In genomic region chr2:27453968-27454367, GRCh38 we compare ENCODE assay signal across 27 cellular contexts. TPM values are rescaled to one million over a fixed set of nuclear protein-coding genes. Genes with fewer than 3 reads are reported as not detected.
"Had no signal": no experiment of that assay in that cellular context is flagged by ENCODE, and none has a peak within 500 bp of the region (broad histone marks: within the 10 kb centered on the region; RNA-seq: fewer than 3 reads in every experiment).

No MANE protein-coding gene starts in this region.

- H3K4me3 ChIP-seq: colonic mucosa, dorsolateral prefrontal cortex, esophagus muscularis mucosa, gastrocnemius medialis, ovary, psoas muscle, right atrium auricular region, tibial artery had no signal

- H3K4me1 ChIP-seq: colonic mucosa, esophagus muscularis mucosa, gastrocnemius medialis, psoas muscle, right atrium auricular region, tibial artery had no signal

- ATAC-seq: activated CD8-positive, alpha-beta T cell treated with anti-CD3 and anti-CD28 coated beads, Interleukin-2, amount 10 ng/mL, durations not matched to agents 7 days and 5 days; effector memory CD8-positive, alpha-beta T cell; gastrocnemius medialis; left ventricle myocardium superior; natural killer cell; psoas muscle; stimulated activated naive CD8-positive, alpha-beta T cell treated with anti-CD3 and anti-CD28 coated beads, Interleukin-15, Interleukin-2, amounts not matched to agents 100 U/mL and 50 U/mL, for 24 hours; T-cell had no signal

- H3K27me3 ChIP-seq: colonic mucosa, dorsolateral prefrontal cortex, esophagus muscularis mucosa, gastrocnemius medialis, ovary, right atrium auricular region, tibial artery had no signal

- H3K27ac ChIP-seq: colonic mucosa, dorsolateral prefrontal cortex, esophagus muscularis mucosa, gastrocnemius medialis, ovary, psoas muscle, right atrium auricular region, tibial artery, VCaP had no signal

- H3K9me3 ChIP-seq: colonic mucosa, esophagus muscularis mucosa, gastrocnemius medialis, ovary, psoas muscle, right atrium auricular region, tibial artery had no signal

- DNase-seq: activated CD4-positive, alpha-beta T cell treated with anti-CD3 and anti-CD28 coated beads for 1 hour; activated CD4-positive, alpha-beta T cell treated with anti-CD3 and anti-CD28 coated beads, Interleukin-2, amount 50 U/mL, for 1 hour; activated CD8-positive, alpha-beta T cell treated with anti-CD3 and anti-CD28 coated beads, Interleukin-2, amount 10 ng/mL, durations not matched to agents 7 days and 5 days; activated naive CD4-positive, alpha-beta T cell treated with Interleukin-2 at 50 U/mL for 16 hours; activated naive CD8-positive, alpha-beta T cell treated with anti-CD3 and anti-CD28 coated beads, Interleukin-2, amount 10 ng/mL, durations not matched to agents 7 days and 5 days; activated T-cell treated with anti-CD3 and anti-CD28 coated beads, Interleukin-2, amount 50 U/mL, for 1 hour; amniotic stem cell; colonic mucosa; dorsolateral prefrontal cortex; effector memory CD8-positive, alpha-beta T cell; gastrocnemius medialis; hippocampal formation; left ventricle myocardium superior; midbrain; natural killer cell; ovary; psoas muscle; stimulated activated CD4-positive, alpha-beta T cell treated with anti-CD3 and anti-CD28 coated beads, Interleukin-4, amount 100 ng/mL, for 24 hours; stimulated activated naive CD8-positive, alpha-beta T cell treated with anti-CD3 and anti-CD28 coated beads, Interleukin-15, Interleukin-2, amounts not matched to agents 100 U/mL and 50 U/mL, for 24 hours; substantia nigra; T-cell; tibial artery had no signal

- H3K36me3 ChIP-seq: colonic mucosa, ovary had no signal

RNA-seq across cellular contexts. Expression of gene KRTCAP3, which starts 11.8 kb away (rescaled TPM):
- total RNA-seq: left ventricle myocardium superior had no signal

RNA-seq across cellular contexts. Expression of gene FNDC4, which starts 41.0 kb away (rescaled TPM):
- total RNA-seq: activated CD8-positive, alpha-beta T cell treated with anti-CD3 and anti-CD28 coated beads, Interleukin-2, amount 10 ng/mL, durations not matched to agents 7 days and 5 days; activated naive CD8-positive, alpha-beta T cell treated with anti-CD3 and anti-CD28 coated beads, Interleukin-2, amount 10 ng/mL, durations not matched to agents 7 days and 5 days; natural killer cell had no signal

RNA-seq across cellular contexts. Expression of gene GCKR, which starts 42.7 kb away (rescaled TPM):
- total RNA-seq: activated CD8-positive, alpha-beta T cell treated with anti-CD3 and anti-CD28 coated beads, Interleukin-2, amount 10 ng/mL, durations not matched to agents 7 days and 5 days; activated naive CD8-positive, alpha-beta T cell treated with anti-CD3 and anti-CD28 coated beads, Interleukin-2, amount 10 ng/mL, durations not matched to agents 7 days and 5 days; activated T-helper 2 cell treated with anti-CD3 and anti-CD28 coated beads, Interferon-gamma antibody, Interleukin-2, Interleukin-4, amounts not matched to agents 10 μg/mL and 5 μg/mL and 100 μg/mL, durations not matched to agents 14 hours and 24 hours and 36 hours; bronchial epithelial cell; left ventricle myocardium superior; natural killer cell had no signal
